ENCODE assay signal across 11 cellular contexts in the genomic region with DNA sequence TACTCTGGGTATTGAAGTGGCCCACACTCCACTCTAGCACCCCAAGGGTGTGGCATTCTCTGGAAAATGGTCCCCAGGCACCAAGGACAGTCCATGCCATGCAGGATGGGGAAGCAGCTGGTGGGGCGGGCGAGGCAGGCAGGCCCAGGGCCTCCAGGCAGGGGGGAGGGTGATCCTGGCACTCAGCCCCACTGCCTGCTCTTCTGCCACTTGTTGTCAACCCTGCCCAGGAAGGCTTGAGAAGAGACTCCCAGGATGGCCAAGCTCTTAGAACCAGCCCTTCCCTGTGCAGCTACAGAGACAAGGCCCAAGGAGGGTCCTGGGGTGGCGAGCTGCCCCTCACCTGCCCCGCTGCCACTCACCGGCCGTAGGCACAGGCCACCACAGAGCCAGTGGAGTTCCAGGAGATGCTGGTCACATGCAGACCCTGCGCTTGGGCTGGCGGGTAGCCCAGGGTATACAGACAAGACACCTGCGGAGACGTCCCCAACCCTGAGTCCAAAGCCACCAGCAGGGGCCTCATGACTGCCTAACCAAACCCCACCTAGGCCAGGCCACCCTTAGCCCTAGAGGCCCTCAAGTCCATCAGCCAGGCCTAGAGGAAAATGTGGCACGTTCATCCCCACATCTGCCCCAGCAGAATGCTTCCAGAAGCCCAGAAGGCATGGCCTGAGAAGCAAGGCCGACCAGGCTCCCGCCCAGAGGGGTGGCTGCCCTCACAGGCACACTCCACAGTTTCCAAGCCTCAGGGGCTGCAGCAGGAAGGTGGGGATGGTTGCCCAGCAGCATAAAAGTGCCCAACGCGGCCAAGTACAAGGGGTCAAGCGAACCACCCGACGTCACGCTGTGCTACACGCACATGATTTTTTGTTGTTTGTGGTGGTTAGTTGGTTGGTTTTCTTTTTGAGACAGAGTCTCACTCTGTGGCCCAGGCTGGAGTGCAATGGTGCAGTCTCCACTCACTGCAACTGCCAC. TPM values are rescaled to one million over a fixed set of nuclear protein-coding genes. Genes with fewer than 3 reads are reported as not detected.
DNase-seq lines count a peak whose midpoint lies in the region; ATAC-seq and TF ChIP-seq lines count a peak whose summit lies in the region.
"Had no signal": no experiment of that assay in that cellular context is flagged by ENCODE, and none has a peak within 500 bp of the region (broad histone marks: within the 10 kb centered on the region; RNA-seq: fewer than 3 reads in every experiment).

No MANE protein-coding gene starts in this region.

- peaks cover 22 to 30% (median 26%) of the 10 kb centered on the region in 4 donors for H3K4me1 ChIP-seq in esophagus muscularis mucosa

- H3K27me3 ChIP-seq in esophagus muscularis mucosa = no peaks in the 10 kb centered on the region
- H3K27me3 ChIP-seq: ovary had no signal

- 80% methylated on average over 3 of the region's 20 CpGs for WGBS in esophagus muscularis mucosa

- ATAC-seq in sciatic nerve = peak; percentile 2
- no peak for ATAC-seq in HG03139 (IDR thresholded peaks at IDR 0.05; ENCODE audit: unreplicated experiment)
- ATAC-seq: effector memory CD8-positive, alpha-beta T cell had no signal

- intact Hi-C loops in esophagus muscularis mucosa (cut with DNase I) (loop anchor here (5.0 kb wide), 1 partner anchor 45 kb away; no protein-coding TSS in a partner anchor), sciatic nerve (cut with DNase I) (no loop called here)

- TF ChIP-seq CTCF in esophagus muscularis mucosa (IDR thresholded peaks at IDR 0.05) (no peak), GM10266 (IDR thresholded peaks at IDR 0.05; ENCODE audit: control insufficient read depth, insufficient read depth, low read depth, missing control alignments) (no peak)

- TF ChIP-seq EP300 in esophagus muscularis mucosa (IDR thresholded peaks at IDR 0.05) = no peak

- no peak overlapping the region for H3K4me3 ChIP-seq in esophagus muscularis mucosa
- H3K4me3 ChIP-seq: ovary had no signal

- H3K36me3 ChIP-seq in esophagus muscularis mucosa = peaks cover 25 to 52% (median 44%) of the 10 kb centered on the region in 4 donors
- H3K36me3 ChIP-seq: ovary had no signal

- DNase-seq in DMS79 (lab: John Stamatoyannopoulos, UW) (peak; percentile 28), NCI-H69 (lab: John Stamatoyannopoulos, UW) (peak; percentile 47), esophagus muscularis mucosa (ENCODE audit: extremely low spot score) (no peak), sciatic nerve (ENCODE audit: low spot score) (no peak), NCI-H510A (lab: John Stamatoyannopoulos, UW) (no peak), GM10266 (ENCODE audit: extremely low spot score) (no peak), NCI-H1417 (lab: John Stamatoyannopoulos, UW) (no peak)
- DNase-seq: effector memory CD8-positive, alpha-beta T cell; NCI-H524 had no signal

- peak overlapping the region; percentile 80 to 94 (median 92) for H3K27ac ChIP-seq in esophagus muscularis mucosa (replicated peaks in 1 of 4)

- no peaks in the 10 kb centered on the region for H3K9me3 ChIP-seq in esophagus muscularis mucosa
- H3K9me3 ChIP-seq: ovary had no signal

- no peak for TF ChIP-seq POLR2A in esophagus muscularis mucosa (IDR thresholded peaks at IDR 0.05; ENCODE audit: low read depth)

RNA-seq across cellular contexts. Expression of a gene that starts 19.8 kb away (rescaled TPM):
- 10 to 100 TPM; 27.8 to 54.8 (median 39.2) TPM for total RNA-seq in esophagus muscularis mucosa
- 28.4 TPM for total RNA-seq in sciatic nerve

RNA-seq across cellular contexts. Expression of a gene that starts 52.2 kb away (rescaled TPM):
- total RNA-seq in esophagus muscularis mucosa (100 to 1,000 TPM; 170 to 239 (median 205) TPM), sciatic nerve (222 TPM)

Comparison
In these comparisons a context has a peak if more than half of its experiments do, and no peak if none do; other contexts are left out.
1. DNase-seq: peak in DMS79 (single experiment) and NCI-H69 (single experiment); none in esophagus muscularis mucosa (single experiment), sciatic nerve (single experiment), NCI-H510A (single experiment), GM10266 (single experiment) and NCI-H1417 (0 of 3).